ENCODE assay signal across 21 cellular contexts in genomic region chr10:29440981-29441380, GRCh38.
"Had no signal": no experiment of that assay in that cellular context is flagged by ENCODE, and none has a peak within 500 bp of the region (broad histone marks: within the 10 kb centered on the region; RNA-seq: fewer than 3 reads in every experiment).

No MANE protein-coding gene starts in this region.

- H3K4me1 ChIP-seq: prostate gland, suprapubic skin, uterus had no signal

- DNase-seq: islet precursor cell; left ventricle myocardium inferior; naive thymus-derived CD8-positive, alpha-beta T cell; nucleus accumbens; pancreas; posterior cingulate gyrus; retina; right cardiac atrium; spleen; stimulated activated CD4-positive, alpha-beta T cell treated with anti-CD3 and anti-CD28 coated beads, Interleukin-4, amount 100 ng/mL, for 24 hours; stimulated activated naive CD4-positive, alpha-beta T cell; tibial artery; trophoblast cell; uterus had no signal

- H3K36me3 ChIP-seq: pancreas, prostate gland, suprapubic skin, thoracic aorta, uterus had no signal

- FAIRE-seq: pancreas had no signal

- H3K9me3 ChIP-seq: pancreas, prostate gland had no signal

- H3K4me3 ChIP-seq: left ventricle myocardium inferior, lung, pancreas, prostate gland, skin epidermis, spleen, suprapubic skin, thoracic aorta, tibial artery, uterus had no signal

- H3K27ac ChIP-seq: left ventricle myocardium inferior, pancreas, prostate gland, skin epidermis, spleen, suprapubic skin, thoracic aorta, tibial artery, uterus had no signal

- H3K27me3 ChIP-seq: pancreas, spleen, suprapubic skin, tibial artery, uterus had no signal

- ATAC-seq: naive thymus-derived CD8-positive, alpha-beta T cell; pancreas; right cardiac atrium; sciatic nerve; stimulated activated effector memory CD8-positive, alpha-beta T cell treated with anti-CD3 and anti-CD28 coated beads, Interleukin-12 subunit alpha, Interleukin-12 subunit beta, amount 100 ng/mL, for 72 hours had no signal
